ENCODE assay signal across 20 cellular contexts in the genomic region with DNA sequence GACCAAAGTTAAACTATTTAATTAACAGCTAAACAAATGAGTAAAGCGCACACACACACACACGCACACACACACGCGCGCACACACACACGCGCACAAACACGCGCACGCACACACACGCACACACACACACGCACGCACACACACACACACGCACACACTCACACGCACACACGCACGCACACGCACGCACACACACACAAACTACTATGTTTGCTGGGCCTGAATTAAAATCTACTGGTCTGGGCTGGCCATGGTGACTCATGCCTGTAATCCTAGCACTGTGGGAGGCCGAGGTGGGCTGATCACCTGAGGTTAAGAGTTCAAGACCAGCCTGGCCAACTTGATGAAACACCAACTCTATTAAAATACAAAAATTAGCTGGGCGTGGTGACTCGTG.
"Had no signal": no experiment of that assay in that cellular context is flagged by ENCODE, and none has a peak within 500 bp of the region (broad histone marks: within the 10 kb centered on the region; RNA-seq: fewer than 3 reads in every experiment).

No MANE protein-coding gene starts in this region.

- H3K36me3 Mint-ChIP-seq: immature natural killer cell; naive thymus-derived CD8-positive, alpha-beta T cell; stimulated activated naive B cell treated with anti-CD40 and anti-IgM and Interleukin-4, amounts not matched to agents 10 μg/mL and 1 μg/mL and 100 μg/mL, for 72 hours had no signal

- H3K9me3 ChIP-seq: lower lobe of right lung, psoas muscle, sigmoid colon, thoracic aorta, upper lobe of left lung had no signal

- DNase-seq: cortex of kidney; effector memory CD8-positive, alpha-beta T cell; erythroblast; hypothalamus; immature natural killer cell; islet precursor cell; left ventricle myocardium superior; lower lobe of right lung; naive thymus-derived CD8-positive, alpha-beta T cell; nephron progenitor cell; nucleus accumbens; psoas muscle; right cardiac atrium; sigmoid colon; stimulated activated CD4-positive, alpha-beta T cell treated with anti-CD3 and anti-CD28 coated beads, Interleukin-2, amount 100 ng/mL, for 24 hours; stimulated activated CD4-positive, alpha-beta T cell treated with anti-CD3 and anti-CD28 coated beads, Interleukin-4, amount 100 ng/mL, for 4 hours; stimulated activated naive B cell treated with anti-CD40 and anti-IgM and Interleukin-4, amounts not matched to agents 10 μg/mL and 1 μg/mL and 100 μg/mL, for 72 hours had no signal

- H3K4me3 Mint-ChIP-seq: effector memory CD8-positive, alpha-beta T cell; immature natural killer cell; naive thymus-derived CD8-positive, alpha-beta T cell; nephron progenitor cell; stimulated activated naive B cell treated with anti-CD40 and anti-IgM and Interleukin-4, amounts not matched to agents 10 μg/mL and 1 μg/mL and 100 μg/mL, for 72 hours; stimulated activated naive CD8-positive, alpha-beta T cell treated with anti-CD3 and anti-CD28 coated beads, Interleukin-15, Interleukin-2, amounts not matched to agents 100 ng/mL and 50 ng/mL, for 24 hours had no signal

- ATAC-seq: effector memory CD8-positive, alpha-beta T cell; left ventricle myocardium superior; lower lobe of right lung; naive thymus-derived CD8-positive, alpha-beta T cell; psoas muscle; right cardiac atrium; stimulated activated naive B cell treated with anti-CD40 and anti-IgM and Interleukin-4, amounts not matched to agents 10 μg/mL and 1 μg/mL and 100 μg/mL, for 72 hours had no signal

- H3K27ac Mint-ChIP-seq: effector memory CD8-positive, alpha-beta T cell; immature natural killer cell; stimulated activated naive B cell treated with anti-CD40 and anti-IgM and Interleukin-4, amounts not matched to agents 10 μg/mL and 1 μg/mL and 100 μg/mL, for 72 hours; stimulated activated naive CD8-positive, alpha-beta T cell treated with anti-CD3 and anti-CD28 coated beads, Interleukin-15, Interleukin-2, amounts not matched to agents 100 ng/mL and 50 ng/mL, for 24 hours had no signal
